In the genomic region with DNA sequence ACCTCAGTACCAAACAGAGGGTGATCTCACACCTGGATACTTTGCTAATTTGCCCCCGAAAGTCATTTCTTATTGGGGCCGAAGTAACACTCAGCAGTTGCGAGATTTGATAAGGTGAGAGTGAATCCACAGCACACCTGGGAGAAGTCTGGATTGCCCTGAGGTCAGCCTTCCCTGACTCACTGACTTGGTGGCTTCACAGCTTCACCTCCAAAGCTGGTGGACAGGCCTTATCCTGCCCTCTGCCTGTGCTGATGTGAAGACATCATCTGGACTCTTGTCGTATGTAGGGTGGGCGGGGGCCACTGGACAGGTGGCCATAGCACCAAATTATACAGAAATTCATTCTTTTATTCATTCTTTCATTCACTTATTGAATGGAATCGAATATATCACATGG, we compare ENCODE assay signal across 27 cellular contexts.
DNase-seq lines count a peak whose midpoint lies in the region; ATAC-seq, FAIRE-seq and TF ChIP-seq lines count a peak whose summit lies in the region.
"Had no signal": no experiment of that assay in that cellular context is flagged by ENCODE, and none has a peak within 500 bp of the region (broad histone marks: within the 10 kb centered on the region; RNA-seq: fewer than 3 reads in every experiment).

No MANE protein-coding gene starts in this region.

- H3K9ac ChIP-seq in HCT116 (ENCODE audit: low read length) (no peak overlapping the region), mesenchymal stem cell (ENCODE audit: low read length) (no peak overlapping the region), Karpas-422 (ENCODE audit: low read length) (no peak overlapping the region)

- H4K8ac ChIP-seq in mesenchymal stem cell (ENCODE audit: low read length) = no peak overlapping the region

- H3K4me3 ChIP-seq in HCT116 (replicated peaks in 1 of 2; ENCODE audit: low read depth in 1 of 2, low read length in 2 of 2) = no peak overlapping the region
- H3K4me3 ChIP-seq in RWPE2 (ENCODE audit: severe bottlenecking) = no peak overlapping the region
- H3K4me3 ChIP-seq in sigmoid colon = no peak overlapping the region
- H3K4me3 ChIP-seq in mesenchymal stem cell (ENCODE audit: insufficient read depth in 1 of 2, low read depth in 1 of 2, low read length in 2 of 2) = no peak overlapping the region
- no peak overlapping the region for H3K4me3 ChIP-seq in Karpas-422 (ENCODE audit: low read length)
- H3K4me3 ChIP-seq: left lung, right lobe of liver, tibial nerve had no signal

- H3K9me3 ChIP-seq in HCT116 (ENCODE audit: control insufficient read depth in 1 of 2, insufficient read depth in 1 of 2, low read depth in 1 of 2, low read length in 2 of 2) (no peaks in the 10 kb centered on the region), RWPE2 (ENCODE audit: severe bottlenecking) (no peaks in the 10 kb centered on the region), sigmoid colon (no peaks in the 10 kb centered on the region), mesenchymal stem cell (ENCODE audit: control insufficient read depth, low read length) (no peaks in the 10 kb centered on the region), Karpas-422 (ENCODE audit: low read length) (no peaks in the 10 kb centered on the region)
- H3K9me3 ChIP-seq: left lung, right lobe of liver, tibial nerve had no signal

- RAD21 ChIA-PET in HCT116 (lab: Charles Lee; ENCODE audit: low non-redundant PET in 1 of 2, low total read pairs in 2 of 2, uncharacterized antibody in 2 of 2, unreplicated experiment in 2 of 2) = no interaction called here

- H3K4me2 ChIP-seq in HCT116 (ENCODE audit: low read length) (peak overlapping the region; percentile 3), mesenchymal stem cell (ENCODE audit: low read length, poor library complexity, severe bottlenecking) (no peak overlapping the region), Karpas-422 (ENCODE audit: low read depth, low read length, poor library complexity, severe bottlenecking) (no peak overlapping the region)

- H3K14ac ChIP-seq in mesenchymal stem cell (ENCODE audit: low read length in 2 of 2) = no peak overlapping the region

- no peak overlapping the region for H2AK5ac ChIP-seq in mesenchymal stem cell (ENCODE audit: low read length, severe bottlenecking)

- H3K27me3 ChIP-seq in HCT116 (ENCODE audit: insufficient read depth, low read length) (no peaks in the 10 kb centered on the region), RWPE2 (ENCODE audit: insufficient read depth, poor library complexity, severe bottlenecking) (no peaks in the 10 kb centered on the region), foreskin keratinocyte (no peaks in the 10 kb centered on the region), sigmoid colon (no peaks in the 10 kb centered on the region), mesenchymal stem cell (ENCODE audit: control insufficient read depth in 1 of 2, insufficient read depth in 1 of 2, low read length in 2 of 2) (no peaks in the 10 kb centered on the region), Karpas-422 (ENCODE audit: low read length) (no peaks in the 10 kb centered on the region; the same call in 1 of the 2 replicates)
- H3K27me3 ChIP-seq: left lung, right lobe of liver, tibial nerve had no signal

- H3K18ac ChIP-seq in mesenchymal stem cell (ENCODE audit: low read depth in 1 of 2, low read length in 2 of 2) = no peak overlapping the region

- 63 to 93% methylated on average over 6 of the region's 6 CpGs for WGBS in sigmoid colon, 2 donors
- WGBS in mesenchymal stem cell = 96% methylated on average over 6 of the region's 6 CpGs

- POLR2A ChIA-PET in HCT116 (lab: Charles Lee) = no interaction called here

- no peaks in the 10 kb centered on the region for H3K36me3 ChIP-seq in HCT116 (ENCODE audit: control insufficient read depth in 1 of 2, insufficient read depth in 2 of 2, low read length in 2 of 2)
- H3K36me3 ChIP-seq in RWPE2 (ENCODE audit: low read depth) = no peaks in the 10 kb centered on the region
- no peaks in the 10 kb centered on the region for H3K36me3 ChIP-seq in sigmoid colon
- H3K36me3 ChIP-seq in mesenchymal stem cell (ENCODE audit: control insufficient read depth in 1 of 2, insufficient read depth in 2 of 2, low read depth in 1 of 2, low read length in 2 of 2) = no peaks in the 10 kb centered on the region
- H3K36me3 ChIP-seq in Karpas-422 (ENCODE audit: insufficient read depth, low read length) = no peaks in the 10 kb centered on the region
- H3K36me3 ChIP-seq: left lung, right lobe of liver, tibial nerve had no signal

- H3K9me2 ChIP-seq in HCT116 (ENCODE audit: insufficient read depth) (no peaks in the 10 kb centered on the region), Karpas-422 (replicated peaks; ENCODE audit: insufficient read depth, low read length) (no peaks in the 10 kb centered on the region)

- H2BK15ac ChIP-seq in mesenchymal stem cell (ENCODE audit: low read depth, poor library complexity, severe bottlenecking) = no peak overlapping the region

- no peaks in the 10 kb centered on the region for H4K20me1 ChIP-seq in HCT116 (ENCODE audit: insufficient read depth)
- no peaks in the 10 kb centered on the region for H4K20me1 ChIP-seq in Karpas-422 (ENCODE audit: insufficient read depth, low read depth, low read length)

- no peak overlapping the region for H2BK5ac ChIP-seq in mesenchymal stem cell (ENCODE audit: low read depth, low read length, poor library complexity, severe bottlenecking)

- H3K4ac ChIP-seq in mesenchymal stem cell (ENCODE audit: low read depth in 1 of 2, low read length in 2 of 2) = no peak overlapping the region

- TF ChIP-seq POLR2A in HCT116 (IDR thresholded peaks at IDR 0.05; ENCODE audit: borderline replicate concordance, extremely low read depth, insufficient read depth, insufficient read length) (no peak), sigmoid colon (IDR thresholded peaks at IDR 0.05) (no peak)

- ATAC-seq in HCT116 = peak; percentile 82
- peak; percentile 93 for ATAC-seq in RWPE2 (ENCODE audit: low read depth)
- peak; percentile 95 for ATAC-seq in foreskin keratinocyte
- no peak for ATAC-seq in HG02981 (IDR thresholded peaks at IDR 0.05; ENCODE audit: unreplicated experiment)
- ATAC-seq: left lung, PC-3, right lobe of liver had no signal

- H4K91ac ChIP-seq in mesenchymal stem cell (ENCODE audit: low read length) = no peak overlapping the region

- H3K27ac ChIP-seq in HCT116 (ENCODE audit: low read depth, low read length) (no peak overlapping the region), RWPE2 (ENCODE audit: poor library complexity, severe bottlenecking) (no peak overlapping the region), foreskin keratinocyte (no peak overlapping the region), sigmoid colon (peak overlapping the region in 3 of 4 donors; percentile 59 to 74 (median 60)), mesenchymal stem cell (ENCODE audit: low read length, poor library complexity, severe bottlenecking) (no peak overlapping the region), Karpas-422 (ENCODE audit: low read length) (no peak overlapping the region)
- H3K27ac ChIP-seq: left lung, right lobe of liver, tibial nerve had no signal

- peak; percentile 72 for TF ChIP-seq RAD21 in HCT116 (IDR thresholded peaks at IDR 0.05; ENCODE audit: low read depth)

- TF ChIP-seq CTCF in HCT116 (IDR thresholded peaks at IDR 0.05 in 2 of 3, conservative IDR thresholded peaks at IDR 0.05 in 1 of 3; ENCODE audit: borderline replicate concordance in 1 of 3, insufficient read depth in 1 of 3, low read depth in 2 of 3, low read length in 2 of 3) = no peak
- TF ChIP-seq CTCF in RWPE2 (IDR thresholded peaks at IDR 0.05; ENCODE audit: poor library complexity, severe bottlenecking) = peak; percentile 42
- TF ChIP-seq CTCF in foreskin keratinocyte (conservative IDR thresholded peaks at IDR 0.05) = peak; percentile 55
- TF ChIP-seq CTCF in sigmoid colon (IDR thresholded peaks at IDR 0.05) = no peak

- no peak overlapping the region for H2BK120ac ChIP-seq in mesenchymal stem cell (ENCODE audit: low read depth, low read length)

- H3K79me2 ChIP-seq in HCT116 (ENCODE audit: insufficient read depth, low read length) (no peaks in the 10 kb centered on the region), Karpas-422 (ENCODE audit: low read length) (no peaks in the 10 kb centered on the region)

- CTCF ChIA-PET in HCT116 (lab: Charles Lee) = no interaction called here

- DNase-seq in HCT116 (ENCODE audit: low read depth, low spot score) (no peak), RWPE2 (ENCODE audit: low spot score) (peak; percentile 71), foreskin keratinocyte (peak; percentile 71 to 83), sigmoid colon (no peak), frontal cortex (ENCODE audit: low spot score in 2 of 2) (no peak), mesenchymal stem cell (no peak), Karpas-422 (no peak)
- DNase-seq: activated CD4-positive, alpha-beta memory T cell treated with anti-CD3 and anti-CD28 coated beads, Interleukin-2, amount 10 ng/mL, durations not matched to agents 7 days and 5 days; activated CD4-positive, alpha-beta T cell treated with anti-CD3 and anti-CD28 coated beads for 1 hour; activated naive CD4-positive, alpha-beta T cell treated with anti-CD3 and anti-CD28 coated beads, Interleukin-2, amount 50 U/mL, for 16 hours; Calu3; DMS79; immature natural killer cell; left lung; NCI-H1436; NCI-H2081 treated with DMSO at 0.1 percent for 48 hours; NCI-H2227 treated with DMSO at 0.1 percent for 48 hours; NCI-H526 treated with DMSO at 0.1 percent for 48 hours; nucleus accumbens; PC-3; right lobe of liver; SHP77; stimulated activated CD4-positive, alpha-beta T cell treated with anti-CD3 and anti-CD28 coated beads, Interleukin-4, amount 100 ng/mL, for 1 hour had no signal

- BruUV-seq in HCT116 (replicated peaks; lab: Mats Ljungman, UMichigan) = no TSS peak

- no peak overlapping the region for H3K23ac ChIP-seq in mesenchymal stem cell (ENCODE audit: low read length in 2 of 2)

- H3K4me1 ChIP-seq in HCT116 (ENCODE audit: control insufficient read depth in 1 of 2, insufficient read depth in 2 of 2, low read length in 2 of 2) (peaks cover 4 to 29% of the 10 kb centered on the region in 2 experiments; a peak in 3 of 4 replicates), RWPE2 (ENCODE audit: insufficient read depth, poor library complexity, severe bottlenecking) (peaks cover 26% of the 10 kb centered on the region), foreskin keratinocyte (peaks cover 19% of the 10 kb centered on the region), sigmoid colon (peaks cover 0 to 54% (median 38%) of the 10 kb centered on the region in 4 donors), mesenchymal stem cell (ENCODE audit: control insufficient read depth, insufficient read depth, low read depth, low read length) (no peaks in the 10 kb centered on the region), Karpas-422 (ENCODE audit: low read length) (no peaks in the 10 kb centered on the region)

- H2BK12ac ChIP-seq in mesenchymal stem cell (ENCODE audit: low read length in 2 of 2) = no peak overlapping the region

- intact Hi-C loops in HCT116 (cut with micrococcal nuclease) (no loop called here), sigmoid colon (cut with DNase I) (loop anchor here (5.0 kb wide), 1 partner anchor 36 kb away; no protein-coding TSS in a partner anchor)

- H2AFZ ChIP-seq in HCT116 (ENCODE audit: low read depth, low read length, poor library complexity, severe bottlenecking) = no peak overlapping the region
- no peak overlapping the region for H2AFZ ChIP-seq in mesenchymal stem cell (ENCODE audit: low read depth, low read length)
- H2AFZ ChIP-seq in Karpas-422 (ENCODE audit: low read length) = no peak overlapping the region

- no peaks in the 10 kb centered on the region for H3K79me1 ChIP-seq in mesenchymal stem cell (replicated peaks; ENCODE audit: low read length, poor library complexity, severe bottlenecking)

- no peak for TF ChIP-seq EP300 in sigmoid colon (IDR thresholded peaks at IDR 0.05)

- FAIRE-seq in frontal cortex (lab: Jason Lieb, UNC) = no peak
- FAIRE-seq: A204.1, G401.6 had no signal

Comparison
In these comparisons a context has a peak if more than half of its experiments do, and no peak if none do; other contexts are left out.
1. DNase-seq: peak in RWPE2 (single experiment) and foreskin keratinocyte (2 of 2); none in HCT116 (single experiment), sigmoid colon (single experiment), frontal cortex (0 of 2), mesenchymal stem cell (single experiment) and Karpas-422 (single experiment).
2. H3K27ac ChIP-seq: peak in sigmoid colon (3 of 4); none in HCT116 (single experiment), RWPE2 (single experiment), foreskin keratinocyte (single experiment), mesenchymal stem cell (single experiment) and Karpas-422 (single experiment).
3. CTCF ChIP-seq: peak in RWPE2 (single experiment) and foreskin keratinocyte (single experiment); none in HCT116 (0 of 3) and sigmoid colon (0 of 4).